ENCODE assay signal across 11 cellular contexts in genomic region chr5:179605026-179605833, GRCh38. TPM values are rescaled to one million over a fixed set of nuclear protein-coding genes. Genes with fewer than 3 reads are reported as not detected.
A peak's percentile ranks its signal among the peaks of the same experiment; 100 is the strongest.
DNase-seq lines count a peak whose midpoint lies in the region; ATAC-seq, FAIRE-seq and TF ChIP-seq lines count a peak whose summit lies in the region.
"Had no signal": no experiment of that assay in that cellular context is flagged by ENCODE, and none has a peak within 500 bp of the region (broad histone marks: within the 10 kb centered on the region; RNA-seq: fewer than 3 reads in every experiment).

No MANE protein-coding gene starts in this region.

- CTCF ChIA-PET in Panc1 (lab: Charles Lee), result no interaction called here

- FAIRE-seq in GM12892 (lab: Jason Lieb, UNC), result no peak

- no peak for TF ChIP-seq CTCF in Panc1 (IDR thresholded peaks at IDR 0.05)
- no peak for TF ChIP-seq CTCF in osteocyte (IDR thresholded peaks at IDR 0.05)

- no peak overlapping the region for H3K4me3 ChIP-seq in CD4-positive, CD25-positive, alpha-beta regulatory T cell (ENCODE audit: low read depth, low read length)
- H3K4me3 ChIP-seq in Panc1 (ENCODE audit: low read depth in 2 of 2, low read length in 2 of 2), result no peak overlapping the region

- TF ChIP-seq POLR2A in GM12892 (IDR thresholded peaks at IDR 0.05; ENCODE audit: low read depth, low read length), result no peak

- no peaks in the 10 kb centered on the region for H3K27me3 ChIP-seq in CD4-positive, CD25-positive, alpha-beta regulatory T cell (ENCODE audit: control insufficient read depth, insufficient read depth, low read length)
- H3K27me3 ChIP-seq in Panc1 (ENCODE audit: control insufficient read depth, insufficient read depth, low read length), result no peaks in the 10 kb centered on the region

- H3K4me3 Mint-ChIP-seq in CD4-positive, CD25-positive, alpha-beta regulatory T cell, result no peak overlapping the region
- H3K4me3 Mint-ChIP-seq in osteocyte (ENCODE audit: unreplicated experiment), result no peak overlapping the region
- H3K4me3 Mint-ChIP-seq: activated T-helper 17 cell treated with anti-CD3 and anti-CD28 coated beads, Interleukin-2, amount 50 U/mL, for 72 hours had no signal

- no peaks in the 10 kb centered on the region for H3K9me3 ChIP-seq in CD4-positive, CD25-positive, alpha-beta regulatory T cell (ENCODE audit: control insufficient read depth in 2 of 2, low read length in 2 of 2)
- H3K9me3 ChIP-seq in Panc1 (ENCODE audit: control insufficient read depth, insufficient read depth, low read depth, low read length), result no peaks in the 10 kb centered on the region

- peaks cover 19% of the 10 kb centered on the region for H3K36me3 Mint-ChIP-seq in CD4-positive, CD25-positive, alpha-beta regulatory T cell
- H3K36me3 Mint-ChIP-seq in osteocyte (ENCODE audit: unreplicated experiment), result peaks cover 25% of the 10 kb centered on the region

- in situ Hi-C loops in Panc1 (cut with HindIII; ENCODE audit: low pct_unique_long_range_greater_than_20kb, low sequenced_read_pairs), result no loop called here

- POLR2A ChIA-PET in Panc1 (lab: Charles Lee), result no interaction called here

- BruUV-seq in Panc1 (replicated peaks; lab: Mats Ljungman, UMichigan), result TSS peak; percentile 35

- H3K36me3 ChIP-seq in CD4-positive, CD25-positive, alpha-beta regulatory T cell (ENCODE audit: control insufficient read depth, insufficient read depth, low read length), result peaks cover 40% of the 10 kb centered on the region
- H3K36me3 ChIP-seq in Panc1 (ENCODE audit: control insufficient read depth, insufficient read depth, low read length), result peaks cover 3% of the 10 kb centered on the region

- H3K27ac Mint-ChIP-seq in CD4-positive, CD25-positive, alpha-beta regulatory T cell, result peak overlapping the region in 2 of 3 donors; percentile 42 to 66
- H3K27ac Mint-ChIP-seq in osteocyte (ENCODE audit: unreplicated experiment), result peak overlapping the region; percentile 18
- H3K27ac Mint-ChIP-seq: activated T-helper 17 cell treated with anti-CD3 and anti-CD28 coated beads, Interleukin-2, amount 50 U/mL, for 72 hours had no signal

- H3K9me3 Mint-ChIP-seq in CD4-positive, CD25-positive, alpha-beta regulatory T cell, result no peaks in the 10 kb centered on the region
- no peaks in the 10 kb centered on the region for H3K9me3 Mint-ChIP-seq in osteocyte (ENCODE audit: unreplicated experiment)
- H3K9me3 Mint-ChIP-seq: activated T-helper 17 cell treated with anti-CD3 and anti-CD28 coated beads, Interleukin-2, amount 50 U/mL, for 72 hours had no signal

- no peak overlapping the region for H3K27ac ChIP-seq in CD4-positive, CD25-positive, alpha-beta regulatory T cell (ENCODE audit: insufficient read depth, low read length, poor library complexity, severe bottlenecking)
- H3K27ac ChIP-seq in Panc1 (ENCODE audit: low read length), result peak overlapping the region; percentile 51; the same call in 1 of the 2 replicates

- intact Hi-C loops in Panc1 (cut with micrococcal nuclease; ENCODE audit: unreplicated experiment), result no loop called here

- peaks cover 27% of the 10 kb centered on the region for H3K4me1 ChIP-seq in CD4-positive, CD25-positive, alpha-beta regulatory T cell (ENCODE audit: control insufficient read depth, insufficient read depth, low read length, poor library complexity, severe bottlenecking)
- H3K4me1 ChIP-seq in Panc1 (ENCODE audit: control insufficient read depth, insufficient read depth, low read length), result peaks cover 17% of the 10 kb centered on the region

- no peak for ATAC-seq in CD4-positive, CD25-positive, alpha-beta regulatory T cell (ENCODE audit: low read depth in 2 of 2)
- no peak for ATAC-seq in Panc1
- ATAC-seq: activated T-helper 17 cell treated with anti-CD3 and anti-CD28 coated beads, Interleukin-2, amount 50 U/mL, for 72 hours; PC-3 had no signal

- H3K4me1 Mint-ChIP-seq in CD4-positive, CD25-positive, alpha-beta regulatory T cell, result peaks cover 10 to 24% (median 18%) of the 10 kb centered on the region in 4 donors
- peaks cover 7% of the 10 kb centered on the region for H3K4me1 Mint-ChIP-seq in osteocyte (ENCODE audit: unreplicated experiment)

- no peak for DNase-seq in CD4-positive, CD25-positive, alpha-beta regulatory T cell
- DNase-seq in Panc1 (ENCODE audit: low read depth, low spot score), result no peak
- DNase-seq in fibroblast of gingiva (ENCODE audit: low read depth), result peak; percentile 80
- no peak for DNase-seq in osteocyte (ENCODE audit: extremely low spot score, unreplicated experiment)
- DNase-seq in NCI-H524 (lab: John Stamatoyannopoulos, UW), result no peak
- DNase-seq in Ammon's horn (ENCODE audit: low spot score), result no peak
- no peak for DNase-seq in GM12892 (ENCODE audit: insufficient read length)
- DNase-seq in activated CD8-positive, alpha-beta memory T cell treated with anti-CD3 and anti-CD28 coated beads, Interleukin-2, amount 50 U/mL, for 4 hours, result no peak
- DNase-seq: NCI-H1417 treated with DMSO at 0.1 percent for 48 hours, PC-3 had no signal

- no peaks in the 10 kb centered on the region for H3K27me3 Mint-ChIP-seq in CD4-positive, CD25-positive, alpha-beta regulatory T cell
- no peaks in the 10 kb centered on the region for H3K27me3 Mint-ChIP-seq in osteocyte (ENCODE audit: unreplicated experiment)
- H3K27me3 Mint-ChIP-seq: activated T-helper 17 cell treated with anti-CD3 and anti-CD28 coated beads, Interleukin-2, amount 50 U/mL, for 72 hours had no signal

RNA-seq across cellular contexts. Expression of gene HNRNPH1, which starts 18.2 kb away (rescaled TPM):
- 2,049 TPM for total RNA-seq in CD4-positive, CD25-positive, alpha-beta regulatory T cell
- 100 to 1,000 TPM; 102 to 155 (median 130) TPM for polyA plus RNA-seq in CD4-positive, CD25-positive, alpha-beta regulatory T cell
- total RNA-seq in Panc1 (2021; ENCODE audit: unreplicated experiment), result 587 TPM
- 477 TPM for polyA plus RNA-seq in Panc1 (2012; ENCODE audit: insufficient read length)
- 474 and 509 TPM in 2 replicates for total RNA-seq in osteocyte
- polyA plus RNA-seq in GM12892 (2012; ENCODE audit: missing spikeins), result 574 TPM

RNA-seq across cellular contexts. Expression of gene RUFY1, which starts 54.9 kb away (rescaled TPM):
- 40.4 TPM for total RNA-seq in CD4-positive, CD25-positive, alpha-beta regulatory T cell
- polyA plus RNA-seq in CD4-positive, CD25-positive, alpha-beta regulatory T cell, result 10 to 100 TPM; 18.3 to 25.9 (median 23.7) TPM
- 66.3 TPM for total RNA-seq in Panc1 (2021; ENCODE audit: unreplicated experiment)
- polyA plus RNA-seq in Panc1 (2012; ENCODE audit: insufficient read length), result 51.6 TPM
- total RNA-seq in osteocyte, result 46.5 and 55.4 TPM in 2 replicates
- polyA plus RNA-seq in GM12892 (2012; ENCODE audit: missing spikeins), result 20.5 TPM
